ENCODE assay signal across 11 cellular contexts in genomic region chr2:19987936-19988335, GRCh38. TPM values are rescaled to one million over a fixed set of nuclear protein-coding genes. Genes with fewer than 3 reads are reported as not detected.
A peak's percentile ranks its signal among the peaks of the same experiment; 100 is the strongest.
DNase-seq lines count a peak whose midpoint lies in the region; ATAC-seq and TF ChIP-seq lines count a peak whose summit lies in the region.
"Had no signal": no experiment of that assay in that cellular context is flagged by ENCODE, and none has a peak within 500 bp of the region (broad histone marks: within the 10 kb centered on the region; RNA-seq: fewer than 3 reads in every experiment).

No MANE protein-coding gene starts in this region.

- intact Hi-C loops in adrenal gland (cut with DNase I): no loop called here
- intact Hi-C loops in heart left ventricle (cut with DNase I): no loop called here

- H3K4me1 ChIP-seq in adrenal gland (replicated peaks in 1 of 2) (peaks cover 6 to 17% of the 10 kb centered on the region in 2 donors), heart left ventricle (peaks cover 0 to 20% (median 6%) of the 10 kb centered on the region in 12 donors)

- TF ChIP-seq POLR2A in adrenal gland (IDR thresholded peaks at IDR 0.05) (no peak), heart left ventricle (IDR thresholded peaks at IDR 0.05) (no peak)

- no peak for TF ChIP-seq CTCF in adrenal gland (IDR thresholded peaks at IDR 0.05)
- no peak for TF ChIP-seq CTCF in heart left ventricle (IDR thresholded peaks at IDR 0.05)

- ATAC-seq in GM18858 (IDR thresholded peaks at IDR 0.05; ENCODE audit: unreplicated experiment) (peak; percentile 79), GM21825 (IDR thresholded peaks at IDR 0.05; ENCODE audit: unreplicated experiment) (peak; percentile 56), HG03520 (IDR thresholded peaks at IDR 0.05; ENCODE audit: unreplicated experiment) (peak; percentile 78), esophagus mucosa (no peak), heart left ventricle (no peak)

- DNase-seq in medulla oblongata (ENCODE audit: extremely low spot score) (peak; percentile 40), DMS79 (lab: John Stamatoyannopoulos, UW) (no peak), adrenal gland (no peak), heart left ventricle (no peak)
- DNase-seq: GF-D8, NCI-H1092 treated with DMSO at 0.1 percent for 48 hours had no signal

- 90 to 95% (median 94%) methylated on average over 5 of the region's 5 CpGs for WGBS in adrenal gland, 4 donors
- 94 to 98% (median 97%) methylated on average over 5 of the region's 5 CpGs for WGBS in heart left ventricle, 4 donors

- H3K9me3 ChIP-seq in adrenal gland (replicated peaks in 1 of 3) (no peaks in the 10 kb centered on the region), heart left ventricle (no peaks in the 10 kb centered on the region)

- H3K36me3 ChIP-seq in adrenal gland (replicated peaks in 1 of 2) (no peaks in the 10 kb centered on the region), heart left ventricle (peaks cover 0 to 11% (median 0%) of the 10 kb centered on the region in 9 donors)

- H3K4me3 ChIP-seq in adrenal gland: no peak overlapping the region
- H3K4me3 ChIP-seq in heart left ventricle: no peak overlapping the region
- H3K4me3 ChIP-seq: skin epidermis had no signal

- H3K27me3 ChIP-seq in adrenal gland: no peaks in the 10 kb centered on the region
- peaks cover 0 to 13% (median 0%) of the 10 kb centered on the region in 9 donors for H3K27me3 ChIP-seq in heart left ventricle

- no peak overlapping the region for H3K27ac ChIP-seq in adrenal gland
- no peak overlapping the region for H3K27ac ChIP-seq in heart left ventricle
- H3K27ac ChIP-seq: skin epidermis had no signal

RNA-seq across cellular contexts. Expression of gene WDR35, which starts 2.0 kb away (rescaled TPM):
- total RNA-seq in esophagus mucosa (2.4 TPM), adrenal gland (10 to 100 TPM in 4 of 8 donors, 1 to 10 TPM in 4; 5.0 to 14.4 (median 9.9) TPM), heart left ventricle (1 to 10 TPM; 3.1 to 8.5 (median 5.1) TPM)
- polyA plus RNA-seq in adrenal gland (10 to 100 TPM in 1 of 3 donors, 1 to 10 TPM in 2; 3.7 to 12.1 (median 5.4) TPM), heart left ventricle (1 to 10 TPM; 1.1 to 4.8 TPM)

RNA-seq across cellular contexts. Expression of gene MATN3, which starts 24.5 kb away (rescaled TPM):
- total RNA-seq in esophagus mucosa (0.56 TPM), adrenal gland (1 to 10 TPM in 1 of 8 donors, under 1 TPM in 6, not detected in 1; 0.14 to 1.0 (median 0.72) TPM), heart left ventricle (under 1 TPM in 5 of 9 donors, not detected in 4; 0.12 to 0.48 (median 0.25) TPM)
- polyA plus RNA-seq in adrenal gland (under 1 TPM; 0.16 to 0.79 (median 0.77) TPM), heart left ventricle (under 1 TPM; 0.19 to 0.29 TPM)

Comparison
In these comparisons a context has a peak if more than half of its experiments do, and no peak if none do; other contexts are left out.
1. ATAC-seq: peak in GM18858 (single experiment), GM21825 (single experiment) and HG03520 (single experiment); none in esophagus mucosa (single experiment) and heart left ventricle (0 of 4).